In genomic region chr10:131882590-131883451, GRCh38 we compare ENCODE assay signal across 2 cellular contexts.
TF ChIP-seq lines count a peak whose summit lies in the region.

No MANE protein-coding gene starts in this region.

TF ChIP-seq in HepG2, 621 proteins besides CTCF, POLR2A, EP300 and RAD21:
- TF ChIP-seq ZNF709 (CRISPR knock-in tag; IDR thresholded peaks at IDR 0.05): no peak
- TF ChIP-seq ZNF646 (CRISPR knock-in tag; IDR thresholded peaks at IDR 0.05): peak; percentile 97
- peak; percentile 19; the same call in 1 of the 2 replicates for TF ChIP-seq ATF7 (IDR thresholded peaks at IDR 0.05)
- TF ChIP-seq ATF7 (CRISPR knock-in tag; IDR thresholded peaks at IDR 0.05): no peak
TF ChIP-seq in HepG2: peak in this region for 2.

TF ChIP-seq in K562, 482 proteins besides CTCF, POLR2A, EP300 and RAD21:
- TF ChIP-seq ZSCAN29 (IDR thresholded peaks at IDR 0.05) (no peak), PHF20 (IDR thresholded peaks at IDR 0.05; ENCODE audit: partially characterized antibody) (peak; percentile 6)
